8 cellular contexts compared by ENCODE assay signal in the genomic region with DNA sequence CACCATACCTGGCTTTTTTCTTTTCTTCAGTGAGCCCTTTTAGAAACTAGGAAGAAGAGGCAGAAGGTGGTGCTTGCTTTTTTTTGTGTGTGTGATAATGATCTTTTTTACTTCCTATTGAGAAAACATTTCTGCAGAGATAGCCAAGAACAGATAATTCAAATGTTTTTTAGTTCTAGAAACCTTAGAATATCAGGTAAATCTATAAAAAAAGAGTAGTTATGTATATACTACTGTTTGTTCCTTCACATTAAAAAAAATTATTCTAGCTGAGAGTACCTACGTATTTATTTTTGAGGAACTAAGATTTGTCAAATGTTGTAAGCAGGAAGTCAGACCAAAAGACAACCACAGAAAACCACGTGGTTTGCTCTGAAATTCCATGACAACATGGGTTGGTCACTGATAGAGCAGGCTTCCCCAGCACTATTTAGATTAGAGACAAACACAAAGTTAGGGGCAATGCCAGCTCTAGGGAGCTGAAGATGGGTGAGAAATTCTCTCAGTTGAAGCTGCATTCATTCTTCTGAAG. TPM values are rescaled to one million over a fixed set of nuclear protein-coding genes. Genes with fewer than 3 reads are reported as not detected.
DNase-seq lines count a peak whose midpoint lies in the region; ATAC-seq, FAIRE-seq and TF ChIP-seq lines count a peak whose summit lies in the region.

No MANE protein-coding gene starts in this region.

- peak; percentile 54 to 86 (median 83) for DNase-seq in CD8-positive, alpha-beta memory T cell
- DNase-seq in IMR-90 (peak; percentile 61), heart left ventricle (peak in 1 of 5 donors; percentile 20), RCC 7860 (ENCODE audit: low spot score) (no peak), NCI-H2107 treated with DMSO at 0.1 percent for 48 hours (lab: John Stamatoyannopoulos, UW; ENCODE audit: unreplicated experiment) (no peak)
- DNase-seq in activated CD4-positive, alpha-beta T cell treated with anti-CD3 and anti-CD28 coated beads, Interleukin-2, amount 50 U/mL, for 4 hours: peak; percentile 51 to 53
- peak; percentile 70 for DNase-seq in stimulated activated CD8-positive, alpha-beta memory T cell treated with anti-CD3 and anti-CD28 coated beads, Interleukin-4, amount 100 ng/mL, for 48 hours

- TF ChIP-seq POLR2A in IMR-90 (IDR thresholded peaks at IDR 0.05; ENCODE audit: low read depth, low read length) (no peak), heart left ventricle (IDR thresholded peaks at IDR 0.05) (no peak)

- no peaks in the 10 kb centered on the region for H3K27me3 Mint-ChIP-seq in CD8-positive, alpha-beta memory T cell

- H3K4me2 ChIP-seq in IMR-90 (ENCODE audit: low read depth, low read length): no peak overlapping the region

- no peak overlapping the region for H3K14ac ChIP-seq in IMR-90 (replicated peaks; ENCODE audit: low read depth, low read length)

- H2BK120ac ChIP-seq in IMR-90 (ENCODE audit: low read depth, low read length): no peak overlapping the region

- in situ Hi-C loops in IMR-90 (cut with MboI; ENCODE audit: low sequenced_read_pairs): no loop called here

- no peak overlapping the region for H3K4ac ChIP-seq in IMR-90 (ENCODE audit: low read depth, low read length)

- peak overlapping the region; percentile 76 for H3K27ac ChIP-seq in CD8-positive, alpha-beta memory T cell (ENCODE audit: low read depth, low read length)
- H3K27ac ChIP-seq in IMR-90 (ENCODE audit: insufficient read depth, low read length): no peak overlapping the region; the same call in 1 of the 2 replicates
- peak overlapping the region in 7 of 12 donors; percentile 27 to 88 (median 53) for H3K27ac ChIP-seq in heart left ventricle

- POLR2A ChIA-PET in CD8-positive, alpha-beta memory T cell (lab: Charles Lee): interaction anchor here (0.7 to 4.3 kb wide), 8 partner anchors 8 to 94 kb away, joined by 3 to 52 read pairs (median 5); a partner anchor contains a TSS
- POLR2A ChIA-PET in IMR-90 (lab: Charles Lee; ENCODE audit: unreplicated experiment): no interaction called here

- peaks cover 5% of the 10 kb centered on the region in 2 experiments; a peak in 3 of 4 replicates for H3K79me1 ChIP-seq in IMR-90 (ENCODE audit: low read depth in 1 of 2, low read length in 2 of 2)

- ATAC-seq in GM21423 (IDR thresholded peaks at IDR 0.05; ENCODE audit: unreplicated experiment) (peak; percentile 87), IMR-90 (ENCODE audit: low read depth) (peak; percentile 93), heart left ventricle (peak; percentile 39 to 83 (median 56))

- peak overlapping the region; percentile 70 for H2BK5ac ChIP-seq in IMR-90 (ENCODE audit: low read depth, low read length, poor library complexity, severe bottlenecking)

- no peaks in the 10 kb centered on the region for H3K9me3 Mint-ChIP-seq in CD8-positive, alpha-beta memory T cell

- WGBS in IMR-90 (ENCODE audit: extremely low coverage in 2 of 2, insufficient read length in 1 of 2), 2 experiments: no CpG with 5 or more reads among the region's 2 CpGs
- whole genome bisulfite sequencing in heart left ventricle, 4 donors: 41 to 55% (median 50%) methylated on average over 2 of the region's 2 CpGs

- no peak overlapping the region for H4K5ac ChIP-seq in IMR-90 (ENCODE audit: low read depth, low read length)

- no peak overlapping the region for H3K23ac ChIP-seq in IMR-90 (ENCODE audit: low read depth, low read length)

- no peak overlapping the region for H3K18ac ChIP-seq in IMR-90 (ENCODE audit: low read depth, low read length)

- H3K56ac ChIP-seq in IMR-90 (ENCODE audit: extremely low read depth, insufficient read depth, low read length): no peak overlapping the region

- no TSS peak for BruUV-seq in IMR-90 (replicated peaks; lab: Mats Ljungman, UMichigan)

- no peak for TF ChIP-seq RAD21 in IMR-90 (IDR thresholded peaks at IDR 0.05; ENCODE audit: low read length)

- H3K4me1 ChIP-seq in CD8-positive, alpha-beta memory T cell (ENCODE audit: insufficient read depth, low read length): peaks cover 88% of the 10 kb centered on the region
- H3K4me1 ChIP-seq in IMR-90 (ENCODE audit: control insufficient read depth, insufficient read depth, low read length) (0 out of 2 replicates have a peak, but pooled peaks cover 3% of the 10 kb centered on the region), heart left ventricle (peaks cover 0 to 37% (median 0%) of the 10 kb centered on the region in 12 donors)

- peak overlapping the region; percentile 39 for H3K4me3 ChIP-seq in CD8-positive, alpha-beta memory T cell (ENCODE audit: low read length)
- H3K4me3 ChIP-seq in IMR-90 (ENCODE audit: insufficient read depth, low read depth, low read length): no peak overlapping the region
- peak overlapping the region in 1 of 12 donors; percentile 27 for H3K4me3 ChIP-seq in heart left ventricle

- no peaks in the 10 kb centered on the region for H3K9me3 ChIP-seq in CD8-positive, alpha-beta memory T cell (ENCODE audit: low read length)
- H3K9me3 ChIP-seq in IMR-90 (ENCODE audit: control insufficient read depth, insufficient read depth, low read length): no peaks in the 10 kb centered on the region
- H3K9me3 ChIP-seq in heart left ventricle: no peaks in the 10 kb centered on the region

- H3K9me1 ChIP-seq in IMR-90 (ENCODE audit: insufficient read depth, low read length): no peaks in the 10 kb centered on the region

- CTCF ChIA-PET in CD8-positive, alpha-beta memory T cell (lab: Charles Lee): interaction anchor here (0.8 to 3.9 kb wide), 5 partner anchors 9 to 32 kb away, joined by 3 to 35 read pairs (median 4); a partner anchor contains a TSS
- CTCF ChIA-PET in IMR-90 (lab: Yijun Ruan, JAX): interaction anchor here (0.6 to 0.8 kb wide), 2 partner anchors 100 to 315 kb away, joined by 3 to 4 read pairs; no protein-coding TSS in a partner anchor

- intact Hi-C loops in IMR-90 (cut with micrococcal nuclease): no loop called here
- intact Hi-C loops in heart left ventricle (cut with DNase I): no loop called here

- no peak overlapping the region for H2AFZ ChIP-seq in IMR-90 (replicated peaks; ENCODE audit: low read length, poor library complexity)

- no peak for FAIRE-seq in RCC 7860 (lab: Jason Lieb, UNC)

- dilution Hi-C loops in IMR-90 (cut with HindIII; ENCODE audit: low sequenced_read_pairs, unreplicated experiment): no loop called here

- no peak overlapping the region for H2AK5ac ChIP-seq in IMR-90 (ENCODE audit: low read depth, low read length)

- no peak overlapping the region for H2AK9ac ChIP-seq in IMR-90 (replicated peaks; ENCODE audit: low read depth, low read length, poor library complexity)

- no peak overlapping the region for H2BK15ac ChIP-seq in IMR-90 (ENCODE audit: low read depth, low read length)

- no peak overlapping the region for H2BK20ac ChIP-seq in IMR-90 (ENCODE audit: low read depth, low read length)

- H3K27me3 ChIP-seq in CD8-positive, alpha-beta memory T cell (ENCODE audit: insufficient read depth, low read length, poor library complexity, severe bottlenecking): no peaks in the 10 kb centered on the region
- no peaks in the 10 kb centered on the region for H3K27me3 ChIP-seq in IMR-90 (ENCODE audit: control insufficient read depth, insufficient read depth, low read length)
- no peaks in the 10 kb centered on the region for H3K27me3 ChIP-seq in heart left ventricle

- peaks cover 42% of the 10 kb centered on the region for H3K36me3 ChIP-seq in CD8-positive, alpha-beta memory T cell (ENCODE audit: insufficient read depth, low read length)
- peaks cover 19% of the 10 kb centered on the region for H3K36me3 ChIP-seq in IMR-90 (ENCODE audit: control insufficient read depth, insufficient read depth, low read length)
- H3K36me3 ChIP-seq in heart left ventricle: peaks cover 0 to 94% (median 70%) of the 10 kb centered on the region in 9 donors

- peak overlapping the region; percentile 68 to 91 (median 77) for H3K4me3 Mint-ChIP-seq in CD8-positive, alpha-beta memory T cell

- no peak overlapping the region for H4K8ac ChIP-seq in IMR-90 (ENCODE audit: low read depth in 2 of 2, low read length in 2 of 2)

- peak overlapping the region; percentile 88 to 99 (median 96) for H3K27ac Mint-ChIP-seq in CD8-positive, alpha-beta memory T cell

- no peak overlapping the region for H4K91ac ChIP-seq in IMR-90 (ENCODE audit: insufficient read depth, low read depth, low read length)

- peaks cover 25 to 86% (median 34%) of the 10 kb centered on the region in 3 donors for H3K36me3 Mint-ChIP-seq in CD8-positive, alpha-beta memory T cell

- peaks cover 77 to 94% (median 93%) of the 10 kb centered on the region in 3 donors for H3K4me1 Mint-ChIP-seq in CD8-positive, alpha-beta memory T cell

- TF ChIP-seq CTCF in IMR-90 (conservative IDR thresholded peaks at IDR 0.05; ENCODE audit: low read depth, low read length) (no peak), heart left ventricle (IDR thresholded peaks at IDR 0.05) (no peak)

- H4K20me1 ChIP-seq in IMR-90 (ENCODE audit: insufficient read depth, low read length): no peaks in the 10 kb centered on the region; the same call in 1 of the 2 replicates

- no peak overlapping the region for H3K9ac ChIP-seq in IMR-90 (ENCODE audit: low read depth, low read length)

TF ChIP-seq in IMR-90, 13 proteins besides CTCF, POLR2A, EP300 and RAD21 (continues in another document):
- TF ChIP-seq RCOR1 (IDR thresholded peaks at IDR 0.05; ENCODE audit: insufficient replicate concordance, low read length) (no peak), BHLHE40 (IDR thresholded peaks at IDR 0.05; ENCODE audit: low read depth, low read length) (no peak), CHD1 (IDR thresholded peaks at IDR 0.05; ENCODE audit: low read depth, low read length) (no peak), FOS (IDR thresholded peaks at IDR 0.05; ENCODE audit: low read depth, low read length) (no peak), MAFK (IDR thresholded peaks at IDR 0.05; ENCODE audit: low read depth, low read length) (no peak), RFX5 (IDR thresholded peaks at IDR 0.05; ENCODE audit: low read depth, low read length) (no peak), NFE2L2 (IDR thresholded peaks at IDR 0.05; ENCODE audit: low read depth, low read length) (no peak), SMC3 (IDR thresholded peaks at IDR 0.05; ENCODE audit: low read depth, low read length) (no peak)

RNA-seq across cellular contexts. Expression of a gene that starts 12.8 kb away (rescaled TPM):
- total RNA-seq in CD8-positive, alpha-beta memory T cell: 100 to 1,000 TPM; 200 to 210 TPM
- polyA plus RNA-seq in CD8-positive, alpha-beta memory T cell: 192 TPM
- total RNA-seq in IMR-90 (2012; rRNA removed) (22.2 and 30.0 TPM in 2 replicates), heart left ventricle (10 to 100 TPM in 2 of 9 donors, 1 to 10 TPM in 7; 8.1 to 25.3 (median 9.5) TPM)
- polyA plus RNA-seq in IMR-90 (2012; rRNA removed) (8.3 and 10.2 TPM in 2 replicates), heart left ventricle (1 to 10 TPM; 3.2 to 7.9 TPM)
- polyA plus RNA-seq in IMR-90 (2012; cell fraction: cytosol; rRNA removed): 2.1 and 3.0 TPM in 2 replicates
- polyA plus RNA-seq in IMR-90 (2012; cell fraction: nucleus; rRNA removed; ENCODE audit: low replicate concordance): 3.0 and 14.5 TPM in 2 replicates

RNA-seq across cellular contexts. Expression of a gene that starts 19.0 kb away (rescaled TPM):
- 10 to 100 TPM; 75.4 to 76.8 TPM for total RNA-seq in CD8-positive, alpha-beta memory T cell
- polyA plus RNA-seq in CD8-positive, alpha-beta memory T cell: 21.0 TPM
- total RNA-seq in IMR-90 (2012; rRNA removed) (82.8 and 97.5 TPM in 2 replicates), heart left ventricle (10 to 100 TPM in 6 of 9 donors, 1 to 10 TPM in 3; 6.9 to 15.9 (median 12.7) TPM)
- polyA plus RNA-seq in IMR-90 (2012; rRNA removed) (98.2 and 101 TPM in 2 replicates), heart left ventricle (10 to 100 TPM in 1 of 2 donors, 1 to 10 TPM in 1; 5.4 to 27.4 TPM)
- 52.7 and 67.7 TPM in 2 replicates for polyA plus RNA-seq in IMR-90 (2012; cell fraction: cytosol; rRNA removed)
- polyA plus RNA-seq in IMR-90 (2012; cell fraction: nucleus; rRNA removed; ENCODE audit: low replicate concordance): 29.9 and 31.3 TPM in 2 replicates

Comparison
In these comparisons a context has a peak if more than half of its experiments do, and no peak if none do; other contexts are left out.
1. DNase-seq: peak in CD8-positive, alpha-beta memory T cell (5 of 5), IMR-90 (single experiment), activated CD4-positive, alpha-beta T cell treated with anti-CD3 and anti-CD28 coated beads, Interleukin-2, amount 50 U/mL, for 4 hours (2 of 2) and stimulated activated CD8-positive, alpha-beta memory T cell treated with anti-CD3 and anti-CD28 coated beads, Interleukin-4, amount 100 ng/mL, for 48 hours (single experiment); none in RCC 7860 (single experiment) and NCI-H2107 treated with DMSO at 0.1 percent for 48 hours (single experiment).
2. Peak in every context shown above with its lines, with median percentiles within 50 percentile points of each other: ATAC-seq.